ENCODE assay signal across 1 cellular context in the genomic region with DNA sequence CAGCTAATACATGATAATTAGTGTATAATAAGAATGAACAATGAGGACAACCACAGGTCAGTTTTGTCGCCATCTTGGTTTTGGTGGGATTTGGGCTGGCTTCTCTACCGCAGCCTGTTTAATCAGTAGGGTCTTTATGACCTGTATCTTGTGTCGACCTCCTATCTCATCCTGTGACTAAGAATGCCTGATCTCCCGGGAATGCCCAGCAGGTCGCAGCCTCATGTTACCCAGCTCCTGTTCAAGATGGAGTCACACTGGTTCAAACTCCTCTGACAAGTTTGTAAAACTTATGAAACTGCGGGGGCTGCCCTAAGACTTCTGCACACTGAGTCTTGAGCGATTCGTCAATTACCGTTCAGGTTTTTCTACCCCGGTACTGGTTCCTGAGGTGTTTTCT.
TF ChIP-seq lines count a peak whose summit lies in the region.

No MANE protein-coding gene starts in this region.

TF ChIP-seq in GM12878, 131 proteins besides CTCF, POLR2A, EP300 and RAD21:
- TF ChIP-seq, protein P1, sequence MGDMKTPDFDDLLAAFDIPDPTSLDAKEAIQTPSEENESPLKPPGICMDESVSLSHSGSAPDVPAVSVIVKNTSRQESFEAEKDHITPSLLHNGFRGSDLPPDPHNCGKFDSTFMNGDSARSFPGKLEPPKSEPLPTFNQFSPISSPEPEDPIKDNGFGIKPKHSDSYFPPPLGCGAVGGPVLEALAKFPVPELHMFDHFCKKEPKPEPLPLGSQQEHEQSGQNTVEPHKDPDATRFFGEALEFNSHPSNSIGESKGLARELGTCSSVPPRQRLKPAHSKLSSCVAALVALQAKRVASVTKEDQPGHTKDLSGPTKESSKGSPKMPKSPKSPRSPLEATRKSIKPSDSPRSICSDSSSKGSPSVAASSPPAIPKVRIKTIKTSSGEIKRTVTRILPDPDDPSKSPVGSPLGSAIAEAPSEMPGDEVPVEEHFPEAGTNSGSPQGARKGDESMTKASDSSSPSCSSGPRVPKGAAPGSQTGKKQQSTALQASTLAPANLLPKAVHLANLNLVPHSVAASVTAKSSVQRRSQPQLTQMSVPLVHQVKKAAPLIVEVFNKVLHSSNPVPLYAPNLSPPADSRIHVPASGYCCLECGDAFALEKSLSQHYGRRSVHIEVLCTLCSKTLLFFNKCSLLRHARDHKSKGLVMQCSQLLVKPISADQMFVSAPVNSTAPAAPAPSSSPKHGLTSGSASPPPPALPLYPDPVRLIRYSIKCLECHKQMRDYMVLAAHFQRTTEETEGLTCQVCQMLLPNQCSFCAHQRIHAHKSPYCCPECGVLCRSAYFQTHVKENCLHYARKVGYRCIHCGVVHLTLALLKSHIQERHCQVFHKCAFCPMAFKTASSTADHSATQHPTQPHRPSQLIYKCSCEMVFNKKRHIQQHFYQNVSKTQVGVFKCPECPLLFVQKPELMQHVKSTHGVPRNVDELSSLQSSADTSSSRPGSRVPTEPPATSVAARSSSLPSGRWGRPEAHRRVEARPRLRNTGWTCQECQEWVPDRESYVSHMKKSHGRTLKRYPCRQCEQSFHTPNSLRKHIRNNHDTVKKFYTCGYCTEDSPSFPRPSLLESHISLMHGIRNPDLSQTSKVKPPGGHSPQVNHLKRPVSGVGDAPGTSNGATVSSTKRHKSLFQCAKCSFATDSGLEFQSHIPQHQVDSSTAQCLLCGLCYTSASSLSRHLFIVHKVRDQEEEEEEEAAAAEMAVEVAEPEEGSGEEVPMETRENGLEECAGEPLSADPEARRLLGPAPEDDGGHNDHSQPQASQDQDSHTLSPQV (IDR thresholded peaks at IDR 0.05): 0 out of 2 replicates have a peak, but pooled peaks have one; percentile 46
- TF ChIP-seq, protein P2, sequence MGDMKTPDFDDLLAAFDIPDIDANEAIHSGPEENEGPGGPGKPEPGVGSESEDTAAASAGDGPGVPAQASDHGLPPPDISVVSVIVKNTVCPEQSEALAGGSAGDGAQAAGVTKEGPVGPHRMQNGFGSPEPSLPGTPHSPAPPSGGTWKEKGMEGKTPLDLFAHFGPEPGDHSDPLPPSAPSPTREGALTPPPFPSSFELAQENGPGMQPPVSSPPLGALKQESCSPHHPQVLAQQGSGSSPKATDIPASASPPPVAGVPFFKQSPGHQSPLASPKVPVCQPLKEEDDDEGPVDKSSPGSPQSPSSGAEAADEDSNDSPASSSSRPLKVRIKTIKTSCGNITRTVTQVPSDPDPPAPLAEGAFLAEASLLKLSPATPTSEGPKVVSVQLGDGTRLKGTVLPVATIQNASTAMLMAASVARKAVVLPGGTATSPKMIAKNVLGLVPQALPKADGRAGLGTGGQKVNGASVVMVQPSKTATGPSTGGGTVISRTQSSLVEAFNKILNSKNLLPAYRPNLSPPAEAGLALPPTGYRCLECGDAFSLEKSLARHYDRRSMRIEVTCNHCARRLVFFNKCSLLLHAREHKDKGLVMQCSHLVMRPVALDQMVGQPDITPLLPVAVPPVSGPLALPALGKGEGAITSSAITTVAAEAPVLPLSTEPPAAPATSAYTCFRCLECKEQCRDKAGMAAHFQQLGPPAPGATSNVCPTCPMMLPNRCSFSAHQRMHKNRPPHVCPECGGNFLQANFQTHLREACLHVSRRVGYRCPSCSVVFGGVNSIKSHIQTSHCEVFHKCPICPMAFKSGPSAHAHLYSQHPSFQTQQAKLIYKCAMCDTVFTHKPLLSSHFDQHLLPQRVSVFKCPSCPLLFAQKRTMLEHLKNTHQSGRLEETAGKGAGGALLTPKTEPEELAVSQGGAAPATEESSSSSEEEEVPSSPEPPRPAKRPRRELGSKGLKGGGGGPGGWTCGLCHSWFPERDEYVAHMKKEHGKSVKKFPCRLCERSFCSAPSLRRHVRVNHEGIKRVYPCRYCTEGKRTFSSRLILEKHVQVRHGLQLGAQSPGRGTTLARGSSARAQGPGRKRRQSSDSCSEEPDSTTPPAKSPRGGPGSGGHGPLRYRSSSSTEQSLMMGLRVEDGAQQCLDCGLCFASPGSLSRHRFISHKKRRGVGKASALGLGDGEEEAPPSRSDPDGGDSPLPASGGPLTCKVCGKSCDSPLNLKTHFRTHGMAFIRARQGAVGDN (IDR thresholded peaks at IDR 0.05): peak; percentile 38; the same call in 1 of the 2 replicates
- peak; percentile 83 for TF ChIP-seq YY1 (IDR thresholded peaks at IDR 0.05; ENCODE audit: low read depth, low read length)
- no peak for TF ChIP-seq TBL1XR1 (IDR thresholded peaks at IDR 0.05; ENCODE audit: low read depth, low read length)
- no peak for TF ChIP-seq SIX5 (IDR thresholded peaks at IDR 0.05; ENCODE audit: low read depth, low read length, severe bottlenecking)
- TF ChIP-seq, protein P3, sequence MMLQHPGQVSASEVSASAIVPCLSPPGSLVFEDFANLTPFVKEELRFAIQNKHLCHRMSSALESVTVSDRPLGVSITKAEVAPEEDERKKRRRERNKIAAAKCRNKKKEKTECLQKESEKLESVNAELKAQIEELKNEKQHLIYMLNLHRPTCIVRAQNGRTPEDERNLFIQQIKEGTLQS (IDR thresholded peaks at IDR 0.05; ENCODE audit: borderline replicate concordance, extremely low read depth, low read depth, low read length): no peak
- TF ChIP-seq CREB1 (IDR thresholded peaks at IDR 0.05; ENCODE audit: low read depth): peak; percentile 12; the same call in 1 of the 2 replicates
- TF ChIP-seq BHLHE40 (IDR thresholded peaks at IDR 0.05; ENCODE audit: borderline replicate concordance in 1 of 2, low read depth in 2 of 2, low read length in 1 of 2): no peak
- TF ChIP-seq, protein P4, sequence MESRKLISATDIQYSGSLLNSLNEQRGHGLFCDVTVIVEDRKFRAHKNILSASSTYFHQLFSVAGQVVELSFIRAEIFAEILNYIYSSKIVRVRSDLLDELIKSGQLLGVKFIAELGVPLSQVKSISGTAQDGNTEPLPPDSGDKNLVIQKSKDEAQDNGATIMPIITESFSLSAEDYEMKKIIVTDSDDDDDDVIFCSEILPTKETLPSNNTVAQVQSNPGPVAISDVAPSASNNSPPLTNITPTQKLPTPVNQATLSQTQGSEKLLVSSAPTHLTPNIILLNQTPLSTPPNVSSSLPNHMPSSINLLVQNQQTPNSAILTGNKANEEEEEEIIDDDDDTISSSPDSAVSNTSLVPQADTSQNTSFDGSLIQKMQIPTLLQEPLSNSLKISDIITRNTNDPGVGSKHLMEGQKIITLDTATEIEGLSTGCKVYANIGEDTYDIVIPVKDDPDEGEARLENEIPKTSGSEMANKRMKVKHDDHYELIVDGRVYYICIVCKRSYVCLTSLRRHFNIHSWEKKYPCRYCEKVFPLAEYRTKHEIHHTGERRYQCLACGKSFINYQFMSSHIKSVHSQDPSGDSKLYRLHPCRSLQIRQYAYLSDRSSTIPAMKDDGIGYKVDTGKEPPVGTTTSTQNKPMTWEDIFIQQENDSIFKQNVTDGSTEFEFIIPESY (IDR thresholded peaks at IDR 0.05): no peak
- peak; percentile 36; the same call in 1 of the 2 replicates for TF ChIP-seq RUNX3 (IDR thresholded peaks at IDR 0.05; ENCODE audit: low read length)
- TF ChIP-seq CHD1 (IDR thresholded peaks at IDR 0.05; ENCODE audit: low read depth, low read length): no peak
TF ChIP-seq in GM12878: peak in this region for 5.
